ENCODE assay signal across 15 cellular contexts in the genomic region with DNA sequence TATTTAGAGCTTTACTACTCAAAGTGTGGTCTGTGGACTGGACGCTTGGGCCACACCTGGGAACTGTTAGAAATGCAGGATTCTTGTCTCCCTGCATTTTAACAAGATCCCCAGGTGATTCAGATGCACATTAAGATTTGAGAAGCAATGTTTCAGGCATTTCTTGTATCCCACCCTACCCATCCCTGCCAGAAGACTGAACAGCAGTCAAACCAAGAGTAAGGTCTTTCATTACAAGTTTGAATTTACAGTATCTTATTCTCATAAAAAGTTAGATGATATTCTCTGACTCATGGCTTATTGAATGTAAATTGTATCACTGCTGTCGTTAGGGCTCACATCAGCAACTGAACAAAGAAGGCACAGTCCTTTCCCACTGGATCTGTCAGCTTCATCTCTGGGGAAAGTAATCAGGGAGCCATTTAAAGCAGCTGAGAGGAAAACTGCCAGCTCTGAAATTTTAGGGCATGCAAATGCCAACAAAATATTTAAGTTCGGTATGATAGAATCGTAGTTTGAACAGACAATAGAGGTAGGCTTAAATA.
A peak's percentile ranks its signal among the peaks of the same experiment; 100 is the strongest.
DNase-seq lines count a peak whose midpoint lies in the region; ATAC-seq and TF ChIP-seq lines count a peak whose summit lies in the region.
"Had no signal": no experiment of that assay in that cellular context is flagged by ENCODE, and none has a peak within 500 bp of the region (broad histone marks: within the 10 kb centered on the region; RNA-seq: fewer than 3 reads in every experiment).

No MANE protein-coding gene starts in this region.

- intact Hi-C loops in Right ventricle myocardium superior (cut with DNase I) = loop anchor here (10.0 kb wide), 1 partner anchor 395 kb away; a partner anchor contains a TSS
- intact Hi-C loops in esophagus muscularis mucosa (cut with DNase I) = loop anchor here (5.0 kb wide), 1 partner anchor 393 kb away; a partner anchor contains a TSS

- TF ChIP-seq POLR2A in esophagus muscularis mucosa (IDR thresholded peaks at IDR 0.05; ENCODE audit: low read depth) = no peak

- ATAC-seq in Right ventricle myocardium superior (ENCODE audit: poor library complexity) = no peak
- no peak for ATAC-seq in HG02610 (IDR thresholded peaks at IDR 0.05; ENCODE audit: unreplicated experiment)
- ATAC-seq: K562; stimulated activated memory B cell treated with anti-CD40 and anti-IgM and Interleukin-4, amounts not matched to agents 10 μg/mL and 1 μg/mL and 100 μg/mL, for 72 hours had no signal

- H3K27me3 ChIP-seq in right atrium auricular region = no peaks in the 10 kb centered on the region
- H3K27me3 ChIP-seq in esophagus muscularis mucosa = no peaks in the 10 kb centered on the region
- H3K27me3 ChIP-seq in osteoblast (ENCODE audit: insufficient read depth, low read length) = no peaks in the 10 kb centered on the region
- H3K27me3 ChIP-seq: spleen had no signal

- WGBS in esophagus muscularis mucosa = 54% methylated on average over 4 of the region's 4 CpGs

- no peaks in the 10 kb centered on the region for H3K36me3 Mint-ChIP-seq in T-helper 2 cell treated with Interferon-gamma antibody and Interleukin-4, amounts not matched to agents 5 μg/mL and 100 μg/mL, for 36 hours (ENCODE audit: low read depth)
- H3K36me3 Mint-ChIP-seq: CD8-positive, alpha-beta memory T cell; stimulated activated memory B cell treated with anti-CD40 and anti-IgM and Interleukin-4, amounts not matched to agents 10 μg/mL and 1 μg/mL and 100 μg/mL, for 72 hours had no signal

- no peak for TF ChIP-seq CTCF in right atrium auricular region (IDR thresholded peaks at IDR 0.05)
- TF ChIP-seq CTCF in esophagus muscularis mucosa (IDR thresholded peaks at IDR 0.05) = no peak
- TF ChIP-seq CTCF in osteoblast (IDR thresholded peaks at IDR 0.05; ENCODE audit: extremely low read depth, low read depth, low read length) = no peak

- no peak for DNase-seq in right atrium auricular region (ENCODE audit: low spot score)
- no peak for DNase-seq in Right ventricle myocardium superior
- no peak for DNase-seq in esophagus muscularis mucosa (ENCODE audit: extremely low spot score)
- no peak for DNase-seq in osteoblast (ENCODE audit: insufficient read length, low spot score, missing footprints)
- no peak for DNase-seq in T-helper 2 cell treated with Interferon-gamma antibody and Interleukin-4, amounts not matched to agents 5 μg/mL and 100 μg/mL, for 36 hours (ENCODE audit: low spot score)
- DNase-seq in CD1c-positive myeloid dendritic cell (ENCODE audit: extremely low spot score) = no peak
- no peak for DNase-seq in NCI-H774 (lab: John Stamatoyannopoulos, UW)
- DNase-seq: activated CD4-positive, alpha-beta T cell treated with anti-CD3 and anti-CD28 coated beads for 4 hours; activated effector memory CD4-positive, alpha-beta T cell treated with anti-CD3 and anti-CD28 coated beads, Interleukin-2, amount 50 U/mL, for 16 hours; CD8-positive, alpha-beta memory T cell; islet precursor cell; spleen had no signal

- no peaks in the 10 kb centered on the region for H3K79me2 ChIP-seq in osteoblast (ENCODE audit: insufficient read depth, low read length)

- H3K4me1 ChIP-seq in right atrium auricular region = peaks cover 0 to 45% of the 10 kb centered on the region in 2 donors
- H3K4me1 ChIP-seq in esophagus muscularis mucosa = peaks cover 41 to 70% (median 65%) of the 10 kb centered on the region in 4 donors
- peaks cover 26% of the 10 kb centered on the region for H3K4me1 ChIP-seq in osteoblast (ENCODE audit: insufficient read depth, low read length)

- no peak overlapping the region for H3K27ac Mint-ChIP-seq in T-helper 2 cell treated with Interferon-gamma antibody and Interleukin-4, amounts not matched to agents 5 μg/mL and 100 μg/mL, for 36 hours
- H3K27ac Mint-ChIP-seq: CD8-positive, alpha-beta memory T cell; stimulated activated memory B cell treated with anti-CD40 and anti-IgM and Interleukin-4, amounts not matched to agents 10 μg/mL and 1 μg/mL and 100 μg/mL, for 72 hours had no signal

- H3K4me3 Mint-ChIP-seq in T-helper 2 cell treated with Interferon-gamma antibody and Interleukin-4, amounts not matched to agents 5 μg/mL and 100 μg/mL, for 36 hours = no peak overlapping the region
- H3K4me3 Mint-ChIP-seq: CD8-positive, alpha-beta memory T cell; stimulated activated memory B cell treated with anti-CD40 and anti-IgM and Interleukin-4, amounts not matched to agents 10 μg/mL and 1 μg/mL and 100 μg/mL, for 72 hours had no signal

- H3K9me3 ChIP-seq in right atrium auricular region (no peaks in the 10 kb centered on the region), esophagus muscularis mucosa (no peaks in the 10 kb centered on the region), osteoblast (ENCODE audit: low read depth, low read length) (no peaks in the 10 kb centered on the region)

- H3K4me3 ChIP-seq in right atrium auricular region = no peak overlapping the region
- H3K4me3 ChIP-seq in esophagus muscularis mucosa = no peak overlapping the region
- H3K4me3 ChIP-seq in osteoblast (ENCODE audit: insufficient read depth, low read length) = no peak overlapping the region
- H3K4me3 ChIP-seq: K562, spleen had no signal

- H3K9me3 Mint-ChIP-seq in T-helper 2 cell treated with Interferon-gamma antibody and Interleukin-4, amounts not matched to agents 5 μg/mL and 100 μg/mL, for 36 hours = no peaks in the 10 kb centered on the region

- H3K4me2 ChIP-seq in osteoblast (ENCODE audit: insufficient read depth, low read length) = no peak overlapping the region

- no peaks in the 10 kb centered on the region for H3K4me1 Mint-ChIP-seq in T-helper 2 cell treated with Interferon-gamma antibody and Interleukin-4, amounts not matched to agents 5 μg/mL and 100 μg/mL, for 36 hours (ENCODE audit: low read depth)
- H3K4me1 Mint-ChIP-seq: CD8-positive, alpha-beta memory T cell; stimulated activated memory B cell treated with anti-CD40 and anti-IgM and Interleukin-4, amounts not matched to agents 10 μg/mL and 1 μg/mL and 100 μg/mL, for 72 hours had no signal

- H3K27me3 Mint-ChIP-seq in T-helper 2 cell treated with Interferon-gamma antibody and Interleukin-4, amounts not matched to agents 5 μg/mL and 100 μg/mL, for 36 hours (ENCODE audit: low read depth) = peaks cover 8% of the 10 kb centered on the region
- H3K27me3 Mint-ChIP-seq: CD8-positive, alpha-beta memory T cell had no signal

- peak overlapping the region; percentile 35 for H2AFZ ChIP-seq in osteoblast (ENCODE audit: low read length)

- H3K36me3 ChIP-seq in right atrium auricular region (no peaks in the 10 kb centered on the region), esophagus muscularis mucosa (no peaks in the 10 kb centered on the region), osteoblast (ENCODE audit: insufficient read depth, low read length) (no peaks in the 10 kb centered on the region)
- H3K36me3 ChIP-seq: spleen had no signal

- H4K20me1 ChIP-seq in osteoblast (ENCODE audit: insufficient read depth, low read length) = no peaks in the 10 kb centered on the region

- TF ChIP-seq EP300 in esophagus muscularis mucosa (IDR thresholded peaks at IDR 0.05) = no peak

- H3K27ac ChIP-seq in right atrium auricular region (peak overlapping the region; percentile 22 to 66), esophagus muscularis mucosa (replicated peaks in 1 of 4) (peak overlapping the region; percentile 73 to 84 (median 77)), osteoblast (ENCODE audit: low read depth, low read length) (peak overlapping the region; percentile 5)
- H3K27ac ChIP-seq: spleen had no signal

Comparison
In these comparisons a context has a peak if more than half of its experiments do, and no peak if none do; other contexts are left out.
1. H3K27ac ChIP-seq: peak in every context shown above with its lines; median percentile 77 in esophagus muscularis mucosa; 44 in right atrium auricular region; 5 in osteoblast.